In the genomic region with DNA sequence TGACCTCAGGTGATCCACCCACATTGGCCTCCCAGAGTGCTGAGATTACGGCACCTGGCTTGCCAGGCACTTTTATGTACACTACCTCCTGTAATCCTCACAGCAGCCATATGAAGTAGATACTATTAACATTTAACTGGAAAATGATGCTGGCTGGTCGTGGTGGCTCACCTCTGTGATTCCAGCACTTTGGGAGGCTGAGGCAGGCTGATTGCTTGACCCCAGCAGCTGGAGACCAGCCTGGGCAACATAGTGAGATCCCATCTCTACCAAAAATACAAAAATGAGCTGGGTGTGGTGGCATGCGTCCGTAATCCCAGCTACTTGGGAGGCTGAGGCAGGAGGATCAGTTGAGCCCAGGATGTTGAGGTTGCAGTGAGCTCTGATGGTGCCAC, we compare ENCODE assay signal across 16 cellular contexts. TPM values are rescaled to one million over a fixed set of nuclear protein-coding genes. Genes with fewer than 3 reads are reported as not detected.
DNase-seq lines count a peak whose midpoint lies in the region; ATAC-seq, FAIRE-seq and TF ChIP-seq lines count a peak whose summit lies in the region.
"Had no signal": no experiment of that assay in that cellular context is flagged by ENCODE, and none has a peak within 500 bp of the region (broad histone marks: within the 10 kb centered on the region; RNA-seq: fewer than 3 reads in every experiment).

No MANE protein-coding gene starts in this region.

- no peak overlapping the region for H3K9ac ChIP-seq in HepG2 (ENCODE audit: insufficient read depth, low read depth, low read length)

- CTCF ChIA-PET in HepG2 (lab: Yijun Ruan, JAX; ENCODE audit: low intra/inter-chr PET ratio, low total read pairs), result no interaction called here

- no peak for TF ChIP-seq EP300 in HepG2 (IDR thresholded peaks at IDR 0.05; ENCODE audit: low read depth in 2 of 2, low read length in 2 of 2)
- TF ChIP-seq EP300 in HepG2 (CRISPR knock-in tag; IDR thresholded peaks at IDR 0.05; ENCODE audit: borderline replicate concordance), result no peak
- no peak for TF ChIP-seq EP300 in suprapubic skin (IDR thresholded peaks at IDR 0.05)

- TF ChIP-seq POLR2A in HepG2 (IDR thresholded peaks at IDR 0.05; ENCODE audit: insufficient read depth in 1 of 2, low read depth in 2 of 2, low read length in 2 of 2) (no peak), right lobe of liver (IDR thresholded peaks at IDR 0.05) (no peak), esophagus squamous epithelium (IDR thresholded peaks at IDR 0.05) (no peak), suprapubic skin (IDR thresholded peaks at IDR 0.05) (no peak), H54 (IDR thresholded peaks at IDR 0.05; ENCODE audit: low read depth, low read length) (no peak)

- in situ Hi-C loops in HepG2 (cut with HindIII; ENCODE audit: extremely low pct_ligation_motif_present, low pct_unique_long_range_greater_than_20kb), result no loop called here

- no peak overlapping the region for H3K4me2 ChIP-seq in HepG2 (ENCODE audit: low read depth, low read length)

- WGBS in HepG2 (ENCODE audit: low lambda C conversion rate), result 92% methylated on average over 4 of the region's 4 CpGs
- WGBS in right lobe of liver (ENCODE audit: insufficient coverage, low coverage, low lambda C conversion rate, missing lambda C conversion rate), result no CpG with 5 or more reads among the region's 4 CpGs
- WGBS in esophagus squamous epithelium, 2 donors, result 85 to 89% methylated on average over 3 to 4 of the region's 4 CpGs
- WGBS in suprapubic skin, result 85% methylated on average over 4 of the region's 4 CpGs
- WGBS in heart right ventricle, 2 donors, result 93 to 97% methylated on average over 4 of the region's 4 CpGs

- TF ChIP-seq CTCF in HepG2 (CRISPR knock-in tag; IDR thresholded peaks at IDR 0.05) (no peak), right lobe of liver (IDR thresholded peaks at IDR 0.05) (no peak), esophagus squamous epithelium (IDR thresholded peaks at IDR 0.05) (no peak), suprapubic skin (IDR thresholded peaks at IDR 0.05) (no peak), heart right ventricle (IDR thresholded peaks at IDR 0.05) (no peak)

- intact Hi-C loops in HepG2 (cut with micrococcal nuclease; ENCODE audit: unreplicated experiment) (no loop called here), right lobe of liver (cut with DNase I) (no loop called here), esophagus squamous epithelium (cut with DNase I) (no loop called here), heart right ventricle (cut with DNase I) (loop anchor here in 1 of 10 donors (10.0 kb wide), 1 partner anchor 280 kb away; the partner anchor contains the start of gene ZNF771)

- ATAC-seq in HepG2, result no peak
- ATAC-seq in right lobe of liver, result no peak
- no peak for ATAC-seq in heart right ventricle
- ATAC-seq: GM12878 had no signal

- H3K36me3 ChIP-seq in HepG2 (replicated peaks in 1 of 2; ENCODE audit: control insufficient read depth in 1 of 2, insufficient read depth in 2 of 2, low read length in 2 of 2), result no peaks in the 10 kb centered on the region; a peak in 1 of 5 replicates
- peaks cover 0 to under 1% (median 0%) of the 10 kb centered on the region in 4 donors for H3K36me3 ChIP-seq in right lobe of liver
- peaks cover 0 to 16% (median 2%) of the 10 kb centered on the region in 3 donors for H3K36me3 ChIP-seq in esophagus squamous epithelium
- H3K36me3 ChIP-seq in suprapubic skin, result no peaks in the 10 kb centered on the region
- peaks cover 0 to 17% (median 1%) of the 10 kb centered on the region in 9 donors for H3K36me3 ChIP-seq in heart right ventricle
- H3K36me3 ChIP-seq: HAP-1 had no signal

- H3K27me3 ChIP-seq in HepG2 (ENCODE audit: control insufficient read depth in 1 of 2, insufficient read depth in 2 of 2, low read length in 2 of 2) (no peaks in the 10 kb centered on the region), right lobe of liver (no peaks in the 10 kb centered on the region), esophagus squamous epithelium (no peaks in the 10 kb centered on the region), suprapubic skin (no peaks in the 10 kb centered on the region), heart right ventricle (no peaks in the 10 kb centered on the region)

- no peak for TF ChIP-seq RAD21 in HepG2 (CRISPR knock-in tag; IDR thresholded peaks at IDR 0.05)

- H2AFZ ChIP-seq in HepG2 (ENCODE audit: low read length), result no peak overlapping the region

- POLR2A ChIA-PET in HepG2 (lab: Yijun Ruan, JAX), result interaction anchor here (1.8 to 4.1 kb wide), 4 partner anchors 12 to 58 kb away, joined by 6 to 28 read pairs (median 17); partner anchors contain the start of genes CORO1A, GDPD3 and TBX6

- H3K9me3 ChIP-seq in HepG2 (ENCODE audit: low read length) (no peaks in the 10 kb centered on the region), right lobe of liver (no peaks in the 10 kb centered on the region), esophagus squamous epithelium (no peaks in the 10 kb centered on the region), suprapubic skin (no peaks in the 10 kb centered on the region), heart right ventricle (no peaks in the 10 kb centered on the region)
- H3K9me3 ChIP-seq: HAP-1 had no signal

- H3K4me1 ChIP-seq in HepG2 (ENCODE audit: insufficient read depth, low read length) (peaks cover 72% of the 10 kb centered on the region), right lobe of liver (peaks cover 0 to 15% (median 0%) of the 10 kb centered on the region in 4 donors), esophagus squamous epithelium (peaks cover 21 to 45% (median 30%) of the 10 kb centered on the region in 3 donors), suprapubic skin (peaks cover 30% of the 10 kb centered on the region), heart right ventricle (peaks cover 2 to 44% (median 22%) of the 10 kb centered on the region in 9 donors)

- H4K20me1 ChIP-seq in HepG2 (ENCODE audit: insufficient read depth, low read length), result no peaks in the 10 kb centered on the region

- DNase-seq in HepG2 (ENCODE audit: low spot score) (no peak), right lobe of liver (no peak), esophagus squamous epithelium (lab: John Stamatoyannopoulos, UW) (no peak), suprapubic skin (ENCODE audit: low spot score in 2 of 2) (no peak), NCI-H226 (no peak), H54 (ENCODE audit: insufficient read length, low spot score) (no peak), heart right ventricle (no peak)
- no peak for DNase-seq in activated CD4-positive, CD25-positive, alpha-beta regulatory T cell (lab: John Stamatoyannopoulos, UW)
- DNase-seq: GDM1, NCI-H1436 treated with DMSO at 0.1 percent for 48 hours, NCI-H2029 treated with DMSO at 0.1 percent for 48 hours, NCI-H510A, NCI-H774 had no signal

- H3K4me3 ChIP-seq in HepG2 (replicated peaks in 1 of 3; ENCODE audit: insufficient read depth in 1 of 3, low read depth in 2 of 3, low read length in 3 of 3), result no peak overlapping the region
- H3K4me3 ChIP-seq in right lobe of liver, result no peak overlapping the region
- no peak overlapping the region for H3K4me3 ChIP-seq in esophagus squamous epithelium
- no peak overlapping the region for H3K4me3 ChIP-seq in suprapubic skin
- H3K4me3 ChIP-seq in heart right ventricle, result no peak overlapping the region
- H3K4me3 ChIP-seq: GM12878, HAP-1 had no signal

- H3K79me2 ChIP-seq in HepG2 (ENCODE audit: insufficient read depth, low read length), result no peaks in the 10 kb centered on the region

- H3K27ac ChIP-seq in HepG2 (ENCODE audit: extremely low read length, insufficient read depth, low read length), result no peak overlapping the region
- H3K27ac ChIP-seq in right lobe of liver, result no peak overlapping the region
- H3K27ac ChIP-seq in esophagus squamous epithelium, result peak overlapping the region; percentile 56 to 98 (median 95)
- H3K27ac ChIP-seq in suprapubic skin, result peak overlapping the region; percentile 90
- H3K27ac ChIP-seq in heart right ventricle, result no peak overlapping the region

- BruUV-seq in HepG2 (replicated peaks; lab: Mats Ljungman, UMichigan), result no TSS peak

- FAIRE-seq in HepG2 (lab: Jason Lieb, UNC) (no peak), H54 (lab: Jason Lieb, UNC) (no peak)
- FAIRE-seq: GM12878 had no signal

RNA-seq across cellular contexts. Expression of gene MAPK3, which starts 2.0 kb away (rescaled TPM):
- total RNA-seq in HepG2 (2016; rRNA removed; fragmentation: Illumina TruSeq; extraction: Trizol) (27.7 and 32.5 TPM in 2 replicates), right lobe of liver (10 to 100 TPM in 5 of 6 experiments, 1 to 10 TPM in 1; 7.4 to 24.1 (median 16.0) TPM), esophagus squamous epithelium (10 to 100 TPM; 45.7 to 86.9 (median 60.8) TPM), suprapubic skin (10 to 100 TPM; 34.1 to 62.4 (median 60.1) TPM), heart right ventricle (10 to 100 TPM; 40.9 to 65.2 (median 51.8) TPM)
- 24.4 and 27.2 TPM in 2 replicates for total RNA-seq in HepG2 (2016; cell fraction: cytosol; rRNA removed; fragmentation: Illumina TruSeq; extraction: Trizol; ENCODE audit: low read depth)
- total RNA-seq in HepG2 (2016; cell fraction: insoluble cytoplasmic fraction; rRNA removed; fragmentation: Illumina TruSeq; extraction: Trizol), result 27.3 and 33.3 TPM in 2 replicates
- total RNA-seq in HepG2 (2016; cell fraction: membrane; rRNA removed; fragmentation: Illumina TruSeq; extraction: Trizol), result 32.8 and 33.8 TPM in 2 replicates
- total RNA-seq in HepG2 (2016; cell fraction: nucleus; rRNA removed; fragmentation: Illumina TruSeq; extraction: Trizol), result 12.2 and 14.0 TPM in 2 replicates
- polyA plus RNA-seq in HepG2 (2011; rRNA removed) (168 and 206 TPM in 2 replicates), heart right ventricle (10 to 100 TPM; 39.9 to 56.3 TPM)
- 105 and 131 TPM in 2 replicates for polyA plus RNA-seq in HepG2 (2011; cell fraction: cytosol; rRNA removed)
- 199 and 240 TPM in 2 replicates for polyA plus RNA-seq in HepG2 (2011; cell fraction: nucleus; rRNA removed)
- polyA plus RNA-seq in HepG2 (2012), result 81.8 and 84.6 TPM in 2 replicates
- 52.0 and 57.0 TPM in 2 replicates for polyA plus RNA-seq in HepG2 (2016; cell fraction: cytosol; fragmentation: Illumina TruSeq; extraction: Trizol; ENCODE audit: low read depth)
- polyA plus RNA-seq in HepG2 (2016; cell fraction: insoluble cytoplasmic fraction; fragmentation: Illumina TruSeq; extraction: Trizol; ENCODE audit: low read depth), result 71.9 and 74.1 TPM in 2 replicates
- polyA plus RNA-seq in HepG2 (2016; cell fraction: membrane; fragmentation: Illumina TruSeq; extraction: Trizol; ENCODE audit: low read depth), result 68.0 and 70.1 TPM in 2 replicates
- polyA plus RNA-seq in HepG2 (2016; cell fraction: nucleus; fragmentation: Illumina TruSeq; extraction: Trizol; ENCODE audit: insufficient read depth, low read depth), result 55.9 and 63.0 TPM in 2 replicates
- 46.5 and 80.5 TPM in 2 replicates for polyA minus RNA-seq in HepG2 (2011; rRNA and poly(A)+ RNA removed; ENCODE audit: low replicate concordance)
- polyA minus RNA-seq in HepG2 (2011; cell fraction: cytosol; rRNA and poly(A)+ RNA removed), result 28.9 and 31.8 TPM in 2 replicates
- 31.0 and 39.2 TPM in 2 replicates for polyA minus RNA-seq in HepG2 (2011; cell fraction: nucleus; rRNA and poly(A)+ RNA removed)

RNA-seq across cellular contexts. Expression of gene GDPD3, which starts 11.6 kb away (rescaled TPM):
- total RNA-seq in HepG2 (2016; rRNA removed; fragmentation: Illumina TruSeq; extraction: Trizol), result 14.3 and 20.6 TPM in 2 replicates
- total RNA-seq in HepG2 (2016; cell fraction: cytosol; rRNA removed; fragmentation: Illumina TruSeq; extraction: Trizol; ENCODE audit: low read depth), result 77.8 and 81.7 TPM in 2 replicates
- total RNA-seq in HepG2 (2016; cell fraction: insoluble cytoplasmic fraction; rRNA removed; fragmentation: Illumina TruSeq; extraction: Trizol), result 18.6 and 20.5 TPM in 2 replicates
- total RNA-seq in HepG2 (2016; cell fraction: membrane; rRNA removed; fragmentation: Illumina TruSeq; extraction: Trizol), result 48.3 and 54.4 TPM in 2 replicates
- total RNA-seq in HepG2 (2016; cell fraction: nucleus; rRNA removed; fragmentation: Illumina TruSeq; extraction: Trizol), result 7.6 and 12.3 TPM in 2 replicates
- polyA plus RNA-seq in HepG2 (2011; rRNA removed), result 18.7 and 21.2 TPM in 2 replicates
- polyA plus RNA-seq in HepG2 (2011; cell fraction: cytosol; rRNA removed), result 12.2 and 14.1 TPM in 2 replicates
- polyA plus RNA-seq in HepG2 (2011; cell fraction: nucleus; rRNA removed), result 55.4 and 67.8 TPM in 2 replicates
- 10.4 and 27.8 TPM in 2 replicates for polyA plus RNA-seq in HepG2 (2012)
- polyA plus RNA-seq in HepG2 (2016; cell fraction: cytosol; fragmentation: Illumina TruSeq; extraction: Trizol; ENCODE audit: low read depth), result 113 and 123 TPM in 2 replicates
- polyA plus RNA-seq in HepG2 (2016; cell fraction: insoluble cytoplasmic fraction; fragmentation: Illumina TruSeq; extraction: Trizol; ENCODE audit: low read depth), result 19.3 and 21.1 TPM in 2 replicates
- 79.9 and 83.9 TPM in 2 replicates for polyA plus RNA-seq in HepG2 (2016; cell fraction: membrane; fragmentation: Illumina TruSeq; extraction: Trizol; ENCODE audit: low read depth)
- 23.3 and 24.8 TPM in 2 replicates for polyA plus RNA-seq in HepG2 (2016; cell fraction: nucleus; fragmentation: Illumina TruSeq; extraction: Trizol; ENCODE audit: insufficient read depth, low read depth)
- polyA minus RNA-seq in HepG2 (2011; rRNA and poly(A)+ RNA removed; ENCODE audit: low replicate concordance), result 11.3 and 12.4 TPM in 2 replicates
- polyA minus RNA-seq in HepG2 (2011; cell fraction: cytosol; rRNA and poly(A)+ RNA removed), result 4.6 and 9.4 TPM in 2 replicates
- polyA minus RNA-seq in HepG2 (2011; cell fraction: nucleus; rRNA and poly(A)+ RNA removed), result 8.9 and 9.7 TPM in 2 replicates
- 1 to 10 TPM in 4 of 6 experiments, under 1 TPM in 1, not detected in 1; 0.19 to 2.3 (median 2.3) TPM for total RNA-seq in right lobe of liver
- total RNA-seq in esophagus squamous epithelium, result 10 to 100 TPM; 13.4 to 41.2 (median 28.1) TPM
- 10 to 100 TPM in 3 of 4 donors, 1 to 10 TPM in 1; 8.7 to 40.0 (median 12.5) TPM for total RNA-seq in suprapubic skin
- total RNA-seq in heart right ventricle, result 1 to 10 TPM in 9 of 10 donors, under 1 TPM in 1; 0.85 to 3.6 (median 1.5) TPM
- 1 to 10 TPM; 1.2 to 6.4 TPM for polyA plus RNA-seq in heart right ventricle

RNA-seq across cellular contexts. Expression of gene YPEL3, which starts 29.0 kb away (rescaled TPM):
- 4.8 and 5.4 TPM in 2 replicates for total RNA-seq in HepG2 (2016; rRNA removed; fragmentation: Illumina TruSeq; extraction: Trizol)
- 15.6 and 18.9 TPM in 2 replicates for total RNA-seq in HepG2 (2016; cell fraction: cytosol; rRNA removed; fragmentation: Illumina TruSeq; extraction: Trizol; ENCODE audit: low read depth)
- total RNA-seq in HepG2 (2016; cell fraction: insoluble cytoplasmic fraction; rRNA removed; fragmentation: Illumina TruSeq; extraction: Trizol), result 3.6 and 7.4 TPM in 2 replicates
- total RNA-seq in HepG2 (2016; cell fraction: membrane; rRNA removed; fragmentation: Illumina TruSeq; extraction: Trizol), result 16.8 and 17.0 TPM in 2 replicates
- 3.7 and 3.9 TPM in 2 replicates for total RNA-seq in HepG2 (2016; cell fraction: nucleus; rRNA removed; fragmentation: Illumina TruSeq; extraction: Trizol)
- 47.0 and 63.6 TPM in 2 replicates for polyA plus RNA-seq in HepG2 (2011; rRNA removed)
- polyA plus RNA-seq in HepG2 (2011; cell fraction: cytosol; rRNA removed), result 39.4 and 54.7 TPM in 2 replicates
- 83.9 and 94.9 TPM in 2 replicates for polyA plus RNA-seq in HepG2 (2011; cell fraction: nucleus; rRNA removed)
- polyA plus RNA-seq in HepG2 (2012), result 69.8 and 96.9 TPM in 2 replicates
- 32.9 and 34.4 TPM in 2 replicates for polyA plus RNA-seq in HepG2 (2016; cell fraction: cytosol; fragmentation: Illumina TruSeq; extraction: Trizol; ENCODE audit: low read depth)
- polyA plus RNA-seq in HepG2 (2016; cell fraction: insoluble cytoplasmic fraction; fragmentation: Illumina TruSeq; extraction: Trizol; ENCODE audit: low read depth), result 7.4 and 9.0 TPM in 2 replicates
- 23.4 and 24.5 TPM in 2 replicates for polyA plus RNA-seq in HepG2 (2016; cell fraction: membrane; fragmentation: Illumina TruSeq; extraction: Trizol; ENCODE audit: low read depth)
- 12.2 and 14.9 TPM in 2 replicates for polyA plus RNA-seq in HepG2 (2016; cell fraction: nucleus; fragmentation: Illumina TruSeq; extraction: Trizol; ENCODE audit: insufficient read depth, low read depth)
- 4.9 and 32.0 TPM in 2 replicates for polyA minus RNA-seq in HepG2 (2011; rRNA and poly(A)+ RNA removed; ENCODE audit: low replicate concordance)
- polyA minus RNA-seq in HepG2 (2011; cell fraction: cytosol; rRNA and poly(A)+ RNA removed), result 14.5 and 16.8 TPM in 2 replicates
- polyA minus RNA-seq in HepG2 (2011; cell fraction: nucleus; rRNA and poly(A)+ RNA removed), result 7.6 and 11.2 TPM in 2 replicates
- 10 to 100 TPM; 13.5 to 46.5 (median 21.9) TPM for total RNA-seq in right lobe of liver
- total RNA-seq in esophagus squamous epithelium, result 100 to 1,000 TPM in 1 of 4 donors, 10 to 100 TPM in 3; 26.4 to 131 (median 63.0) TPM
- 100 to 1,000 TPM; 138 to 197 (median 195) TPM for total RNA-seq in suprapubic skin
- total RNA-seq in heart right ventricle, result 100 to 1,000 TPM in 1 of 10 donors, 10 to 100 TPM in 9; 31.5 to 117 (median 42.6) TPM
- polyA plus RNA-seq in heart right ventricle, result 100 to 1,000 TPM in 1 of 2 donors, 10 to 100 TPM in 1; 75.5 to 203 TPM

RNA-seq across cellular contexts. Expression of gene TBX6, which starts 33.3 kb away (rescaled TPM):
- total RNA-seq in HepG2 (2016; rRNA removed; fragmentation: Illumina TruSeq; extraction: Trizol), result 0.24 TPM in 1 of 2 replicates, not detected in the other
- 0.09 and 0.20 TPM in 2 replicates for total RNA-seq in HepG2 (2016; cell fraction: cytosol; rRNA removed; fragmentation: Illumina TruSeq; extraction: Trizol; ENCODE audit: low read depth)
- 0.16 and 0.37 TPM in 2 replicates for total RNA-seq in HepG2 (2016; cell fraction: insoluble cytoplasmic fraction; rRNA removed; fragmentation: Illumina TruSeq; extraction: Trizol)
- 0.21 and 0.22 TPM in 2 replicates for total RNA-seq in HepG2 (2016; cell fraction: membrane; rRNA removed; fragmentation: Illumina TruSeq; extraction: Trizol)
- total RNA-seq in HepG2 (2016; cell fraction: nucleus; rRNA removed; fragmentation: Illumina TruSeq; extraction: Trizol), result 0.25 and 0.47 TPM in 2 replicates
- 0.42 and 0.51 TPM in 2 replicates for polyA plus RNA-seq in HepG2 (2011; rRNA removed)
- polyA plus RNA-seq in HepG2 (2011; cell fraction: cytosol; rRNA removed), result 0.08 and 0.24 TPM in 2 replicates
- 1.6 and 1.8 TPM in 2 replicates for polyA plus RNA-seq in HepG2 (2011; cell fraction: nucleus; rRNA removed)
- polyA plus RNA-seq in HepG2 (2012), result 0.36 and 0.44 TPM in 2 replicates
- 0.35 and 0.51 TPM in 2 replicates for polyA plus RNA-seq in HepG2 (2016; cell fraction: cytosol; fragmentation: Illumina TruSeq; extraction: Trizol; ENCODE audit: low read depth)
- 0.25 and 0.34 TPM in 2 replicates for polyA plus RNA-seq in HepG2 (2016; cell fraction: insoluble cytoplasmic fraction; fragmentation: Illumina TruSeq; extraction: Trizol; ENCODE audit: low read depth)
- 0.39 and 0.63 TPM in 2 replicates for polyA plus RNA-seq in HepG2 (2016; cell fraction: membrane; fragmentation: Illumina TruSeq; extraction: Trizol; ENCODE audit: low read depth)
- 0.78 and 1.4 TPM in 2 replicates for polyA plus RNA-seq in HepG2 (2016; cell fraction: nucleus; fragmentation: Illumina TruSeq; extraction: Trizol; ENCODE audit: insufficient read depth, low read depth)
- 1.1 TPM in 1 of 2 replicates, not detected in the other for polyA minus RNA-seq in HepG2 (2011; rRNA and poly(A)+ RNA removed; ENCODE audit: low replicate concordance)
- polyA minus RNA-seq in HepG2 (2011; cell fraction: cytosol; rRNA and poly(A)+ RNA removed), result not detected in 2 replicates
- polyA minus RNA-seq in HepG2 (2011; cell fraction: nucleus; rRNA and poly(A)+ RNA removed), result 0.39 and 0.62 TPM in 2 replicates
- under 1 TPM; 0.37 to 0.68 (median 0.42) TPM for total RNA-seq in right lobe of liver
- 1 to 10 TPM; 1.9 to 6.2 (median 4.7) TPM for total RNA-seq in esophagus squamous epithelium
- 1 to 10 TPM; 2.7 to 7.6 (median 4.7) TPM for total RNA-seq in suprapubic skin
- total RNA-seq in heart right ventricle, result 1 to 10 TPM in 1 of 10 donors, under 1 TPM in 9; 0.28 to 1.4 (median 0.57) TPM
- 1 to 10 TPM in 1 of 2 donors, under 1 TPM in 1; 0.28 to 1.7 TPM for polyA plus RNA-seq in heart right ventricle
- total RNA-seq: A172 had no signal

RNA-seq across cellular contexts. Expression of gene PPP4C, which starts 49.2 kb away (rescaled TPM):
- 176 and 177 TPM in 2 replicates for total RNA-seq in HepG2 (2016; rRNA removed; fragmentation: Illumina TruSeq; extraction: Trizol)
- 65.7 and 77.2 TPM in 2 replicates for total RNA-seq in HepG2 (2016; cell fraction: cytosol; rRNA removed; fragmentation: Illumina TruSeq; extraction: Trizol; ENCODE audit: low read depth)
- 171 and 181 TPM in 2 replicates for total RNA-seq in HepG2 (2016; cell fraction: insoluble cytoplasmic fraction; rRNA removed; fragmentation: Illumina TruSeq; extraction: Trizol)
- 128 and 142 TPM in 2 replicates for total RNA-seq in HepG2 (2016; cell fraction: membrane; rRNA removed; fragmentation: Illumina TruSeq; extraction: Trizol)
- 74.9 and 87.3 TPM in 2 replicates for total RNA-seq in HepG2 (2016; cell fraction: nucleus; rRNA removed; fragmentation: Illumina TruSeq; extraction: Trizol)
- 220 and 272 TPM in 2 replicates for polyA plus RNA-seq in HepG2 (2011; rRNA removed)
- 258 and 302 TPM in 2 replicates for polyA plus RNA-seq in HepG2 (2011; cell fraction: cytosol; rRNA removed)
- 210 and 223 TPM in 2 replicates for polyA plus RNA-seq in HepG2 (2011; cell fraction: nucleus; rRNA removed)
- 137 and 191 TPM in 2 replicates for polyA plus RNA-seq in HepG2 (2012)
- 74.4 and 81.5 TPM in 2 replicates for polyA plus RNA-seq in HepG2 (2016; cell fraction: cytosol; fragmentation: Illumina TruSeq; extraction: Trizol; ENCODE audit: low read depth)
- 211 and 227 TPM in 2 replicates for polyA plus RNA-seq in HepG2 (2016; cell fraction: insoluble cytoplasmic fraction; fragmentation: Illumina TruSeq; extraction: Trizol; ENCODE audit: low read depth)
- polyA plus RNA-seq in HepG2 (2016; cell fraction: membrane; fragmentation: Illumina TruSeq; extraction: Trizol; ENCODE audit: low read depth), result 119 and 131 TPM in 2 replicates
- 198 and 202 TPM in 2 replicates for polyA plus RNA-seq in HepG2 (2016; cell fraction: nucleus; fragmentation: Illumina TruSeq; extraction: Trizol; ENCODE audit: insufficient read depth, low read depth)
- 448 and 594 TPM in 2 replicates for polyA minus RNA-seq in HepG2 (2011; rRNA and poly(A)+ RNA removed; ENCODE audit: low replicate concordance)
- 140 and 151 TPM in 2 replicates for polyA minus RNA-seq in HepG2 (2011; cell fraction: cytosol; rRNA and poly(A)+ RNA removed)
- 46.2 and 53.8 TPM in 2 replicates for polyA minus RNA-seq in HepG2 (2011; cell fraction: nucleus; rRNA and poly(A)+ RNA removed)
- 10 to 100 TPM; 43.1 to 59.7 (median 47.0) TPM for total RNA-seq in right lobe of liver
- 100 to 1,000 TPM in 1 of 4 donors, 10 to 100 TPM in 3; 67.9 to 100 (median 78.4) TPM for total RNA-seq in esophagus squamous epithelium
- 10 to 100 TPM; 52.0 to 66.0 (median 61.2) TPM for total RNA-seq in suprapubic skin
- 10 to 100 TPM; 35.2 to 50.0 (median 42.4) TPM for total RNA-seq in heart right ventricle
- 10 to 100 TPM; 34.5 to 82.1 TPM for polyA plus RNA-seq in heart right ventricle

Comparison
In these comparisons a context has a peak if more than half of its experiments do, and no peak if none do; other contexts are left out.
1. H3K27ac ChIP-seq: peak in esophagus squamous epithelium (4 of 4) and suprapubic skin (single experiment); none in HepG2 (single experiment), right lobe of liver (0 of 3) and heart right ventricle (0 of 10).